Comparison of ENCODE assay signal across 16 cellular contexts in genomic region chr11:11373934-11374333, GRCh38. TPM values are rescaled to one million over a fixed set of nuclear protein-coding genes. Genes with fewer than 3 reads are reported as not detected.
A peak's percentile ranks its signal among the peaks of the same experiment; 100 is the strongest.
DNase-seq lines count a peak whose midpoint lies in the region; ATAC-seq, FAIRE-seq and TF ChIP-seq lines count a peak whose summit lies in the region.
"Had no signal": no experiment of that assay in that cellular context is flagged by ENCODE, and none has a peak within 500 bp of the region (broad histone marks: within the 10 kb centered on the region; RNA-seq: fewer than 3 reads in every experiment).

No MANE protein-coding gene starts in this region.

- no peak overlapping the region for H3K56ac ChIP-seq in mesendoderm (ENCODE audit: low read length)

- H2AK5ac ChIP-seq in mesendoderm (ENCODE audit: low read length): no peak overlapping the region
- no peak overlapping the region for H2AK5ac ChIP-seq in neuronal stem cell (ENCODE audit: low read depth, low read length)

- no peak for TF ChIP-seq RAD21 in HepG2 (CRISPR knock-in tag; IDR thresholded peaks at IDR 0.05)

- H2BK12ac ChIP-seq in neuronal stem cell (ENCODE audit: low read length): no peak overlapping the region

- H3K27me3 ChIP-seq in H7 (ENCODE audit: control insufficient read depth, insufficient read depth, low read length): no peaks in the 10 kb centered on the region; the same call in 1 of the 2 replicates
- H3K27me3 ChIP-seq in mesendoderm (ENCODE audit: insufficient read depth, low read length, poor library complexity): no peaks in the 10 kb centered on the region
- no peaks in the 10 kb centered on the region for H3K27me3 ChIP-seq in neuronal stem cell (ENCODE audit: control insufficient read depth in 3 of 3, insufficient read depth in 3 of 3, low read depth in 1 of 3, low read length in 3 of 3)
- H3K27me3 ChIP-seq in HepG2 (ENCODE audit: control insufficient read depth in 1 of 2, insufficient read depth in 2 of 2, low read length in 2 of 2): peaks cover 2% of the 10 kb centered on the region in 2 experiments; a peak in 3 of 5 replicates
- H3K27me3 ChIP-seq: BLaER1 treated with 17β-estradiol and CSF1 and Interleukin-3, amounts not matched to agents 10 nM and 100 nM had no signal

- H3K14ac ChIP-seq in neuronal stem cell (ENCODE audit: low read length): no peak overlapping the region

- peak; percentile 45 for DNase-seq in H7
- DNase-seq in WTC11 (ENCODE audit: low spot score): no peak
- peak; percentile 68 for DNase-seq in mesendoderm
- no peak for DNase-seq in neuronal stem cell (ENCODE audit: low spot score)
- DNase-seq in HepG2 (ENCODE audit: low spot score): no peak
- DNase-seq in omental fat pad (ENCODE audit: low spot score): no peak
- DNase-seq: Calu3; CD8-positive, alpha-beta T cell; DMS 273 treated with DMSO at 0.1 percent for 48 hours; DND-41; EL had no signal

- POLR2A ChIA-PET in WTC11 (lab: Charles Lee): no interaction called here
- POLR2A ChIA-PET in HepG2 (lab: Yijun Ruan, JAX): no interaction called here

- H3K23ac ChIP-seq in mesendoderm (ENCODE audit: low read length) (no peak overlapping the region), neuronal stem cell (ENCODE audit: low read depth, low read length, poor library complexity) (no peak overlapping the region)

- intact Hi-C loops in HepG2 (cut with micrococcal nuclease; ENCODE audit: unreplicated experiment): no loop called here

- H3K4me2 ChIP-seq in mesendoderm (ENCODE audit: low read length) (no peak overlapping the region), neuronal stem cell (ENCODE audit: insufficient read depth, low read length, poor library complexity, severe bottlenecking) (no peak overlapping the region), HepG2 (ENCODE audit: low read depth, low read length) (no peak overlapping the region)
- H3K4me2 ChIP-seq: BLaER1 treated with 17β-estradiol and CSF1 and Interleukin-3, amounts not matched to agents 10 nM and 100 nM had no signal

- H3K4me3 Mint-ChIP-seq in WTC11: no peak overlapping the region
- H3K4me3 Mint-ChIP-seq: B cell; CD8-positive, alpha-beta T cell had no signal

- H3K27me3 Mint-ChIP-seq in WTC11 (ENCODE audit: low read depth): peaks cover 30% of the 10 kb centered on the region; the same call in 1 of the 2 replicates

- in situ Hi-C loops in HepG2 (cut with HindIII; ENCODE audit: extremely low pct_ligation_motif_present, low pct_unique_long_range_greater_than_20kb): no loop called here

- H2BK120ac ChIP-seq in mesendoderm (ENCODE audit: low read depth, low read length) (no peak overlapping the region), neuronal stem cell (ENCODE audit: low read depth, low read length) (no peak overlapping the region)

- H3K36me3 ChIP-seq in H7 (replicated peaks; ENCODE audit: control insufficient read depth, insufficient read depth, low read length) (no peaks in the 10 kb centered on the region), mesendoderm (ENCODE audit: control insufficient read depth, insufficient read depth, low read length) (no peaks in the 10 kb centered on the region), neuronal stem cell (replicated peaks in 1 of 2; ENCODE audit: control insufficient read depth in 2 of 2, insufficient read depth in 2 of 2, low read length in 2 of 2) (no peaks in the 10 kb centered on the region), HepG2 (replicated peaks in 1 of 2; ENCODE audit: control insufficient read depth in 1 of 2, insufficient read depth in 2 of 2, low read length in 2 of 2) (no peaks in the 10 kb centered on the region)
- H3K36me3 ChIP-seq: BLaER1 treated with 17β-estradiol and CSF1 and Interleukin-3, amounts not matched to agents 10 nM and 100 nM; HAP-1 had no signal

- H3K79me2 ChIP-seq in mesendoderm (ENCODE audit: control insufficient read depth, insufficient read depth, low read length) (no peaks in the 10 kb centered on the region), HepG2 (ENCODE audit: insufficient read depth, low read length) (no peaks in the 10 kb centered on the region)

- H3K9me3 ChIP-seq in neuronal stem cell (replicated peaks in 1 of 2; ENCODE audit: control insufficient read depth in 2 of 2, insufficient read depth in 1 of 2, low read depth in 1 of 2, low read length in 2 of 2) (no peaks in the 10 kb centered on the region), HepG2 (ENCODE audit: low read length) (no peaks in the 10 kb centered on the region)
- H3K9me3 ChIP-seq: BLaER1 treated with 17β-estradiol and CSF1 and Interleukin-3, amounts not matched to agents 10 nM and 100 nM; HAP-1 had no signal

- BruUV-seq in HepG2 (replicated peaks; lab: Mats Ljungman, UMichigan): no TSS peak

- H3K9ac ChIP-seq in mesendoderm (ENCODE audit: low read length) (no peak overlapping the region), neuronal stem cell (ENCODE audit: low read depth, low read length, poor library complexity) (no peak overlapping the region), HepG2 (ENCODE audit: insufficient read depth, low read depth, low read length) (no peak overlapping the region)
- H3K9ac ChIP-seq: BLaER1 treated with 17β-estradiol and CSF1 and Interleukin-3, amounts not matched to agents 10 nM and 100 nM had no signal

- FAIRE-seq in HepG2 (lab: Jason Lieb, UNC): no peak
- FAIRE-seq: GM12878, H1 had no signal

- H3K4me3 ChIP-seq in H7 (ENCODE audit: insufficient read depth, low read depth, low read length) (no peak overlapping the region), mesendoderm (ENCODE audit: low read length) (no peak overlapping the region), neuronal stem cell (ENCODE audit: low read length in 2 of 2) (no peak overlapping the region), HepG2 (replicated peaks in 1 of 3; ENCODE audit: insufficient read depth in 1 of 3, low read depth in 2 of 3, low read length in 3 of 3) (no peak overlapping the region)
- H3K4me3 ChIP-seq: BLaER1 treated with 17β-estradiol and CSF1 and Interleukin-3, amounts not matched to agents 10 nM and 100 nM; GM12878; HAP-1 had no signal

- no peak overlapping the region for H2BK15ac ChIP-seq in mesendoderm (replicated peaks; ENCODE audit: low read depth)
- H2BK15ac ChIP-seq in neuronal stem cell (ENCODE audit: low read length): no peak overlapping the region

- H3K27ac ChIP-seq in mesendoderm (ENCODE audit: low read depth, low read length) (no peak overlapping the region), neuronal stem cell (replicated peaks; ENCODE audit: low read length) (no peak overlapping the region), HepG2 (ENCODE audit: extremely low read length, insufficient read depth, low read length) (no peak overlapping the region)
- H3K27ac ChIP-seq: BLaER1 treated with 17β-estradiol and CSF1 and Interleukin-3, amounts not matched to agents 10 nM and 100 nM had no signal

- TF ChIP-seq CTCF in WTC11 (IDR thresholded peaks at IDR 0.05) (no peak), HepG2 (CRISPR knock-in tag; IDR thresholded peaks at IDR 0.05) (no peak), omental fat pad (IDR thresholded peaks at IDR 0.05) (no peak)

- H3K4me1 ChIP-seq in mesendoderm (ENCODE audit: control insufficient read depth, low read depth, low read length) (peaks cover 9% of the 10 kb centered on the region), neuronal stem cell (ENCODE audit: control insufficient read depth in 2 of 2, insufficient read depth in 1 of 2, low read depth in 1 of 2, low read length in 2 of 2) (peaks cover 0 to 13% of the 10 kb centered on the region in 2 donors), HepG2 (ENCODE audit: insufficient read depth, low read length) (no peaks in the 10 kb centered on the region)
- H3K4me1 ChIP-seq: HAP-1 had no signal

- no peak overlapping the region for H2AFZ ChIP-seq in neuronal stem cell (ENCODE audit: low read length)
- no peak overlapping the region for H2AFZ ChIP-seq in HepG2 (ENCODE audit: low read length)

- TF ChIP-seq EP300 in HepG2 (IDR thresholded peaks at IDR 0.05; ENCODE audit: low read depth in 2 of 2, low read length in 2 of 2): no peak
- no peak for TF ChIP-seq EP300 in HepG2 (CRISPR knock-in tag; IDR thresholded peaks at IDR 0.05; ENCODE audit: borderline replicate concordance)

- no peaks in the 10 kb centered on the region for H3K36me3 Mint-ChIP-seq in WTC11
- H3K36me3 Mint-ChIP-seq: CD8-positive, alpha-beta T cell had no signal

- H3K4ac ChIP-seq in mesendoderm (ENCODE audit: low read depth, low read length) (no peak overlapping the region), neuronal stem cell (ENCODE audit: low read length) (no peak overlapping the region)

- peak; percentile 71 for ATAC-seq in WTC11
- ATAC-seq in HepG2: no peak
- no peak for ATAC-seq in omental fat pad (ENCODE audit: low FRiP score)
- ATAC-seq: CD8-positive, alpha-beta T cell had no signal

- TF ChIP-seq POLR2A in HepG2 (IDR thresholded peaks at IDR 0.05; ENCODE audit: insufficient read depth in 1 of 2, low read depth in 2 of 2, low read length in 2 of 2): no peak

- H3K79me1 ChIP-seq in mesendoderm (ENCODE audit: low read length) (no peaks in the 10 kb centered on the region), neuronal stem cell (ENCODE audit: low read depth, low read length) (no peaks in the 10 kb centered on the region)

- H2BK5ac ChIP-seq in mesendoderm (ENCODE audit: low read length): no peak overlapping the region
- H2BK5ac ChIP-seq in neuronal stem cell (ENCODE audit: low read length): no peak overlapping the region

- no peak overlapping the region for H3K27ac Mint-ChIP-seq in WTC11
- H3K27ac Mint-ChIP-seq: B cell; CD8-positive, alpha-beta T cell had no signal

- H3K4me1 Mint-ChIP-seq in WTC11: peaks cover 25% of the 10 kb centered on the region
- H3K4me1 Mint-ChIP-seq: B cell had no signal

- H4K8ac ChIP-seq in mesendoderm (ENCODE audit: low read depth, low read length) (no peak overlapping the region), neuronal stem cell (ENCODE audit: low read depth, low read length) (no peak overlapping the region)

- CTCF ChIA-PET in WTC11 (lab: Charles Lee): interaction anchor here (1.7 kb wide), 1 partner anchor 440 kb away, joined by 4 read pairs; no protein-coding TSS in a partner anchor
- CTCF ChIA-PET in HepG2 (lab: Yijun Ruan, JAX; ENCODE audit: low intra/inter-chr PET ratio, low total read pairs): no interaction called here

- WGBS in mesendoderm (ENCODE audit: extremely low coverage, insufficient coverage, low lambda C conversion rate): no CpG with 5 or more reads among the region's 5 CpGs
- WGBS in neuronal stem cell (ENCODE audit: extremely low coverage in 2 of 2, insufficient read length in 2 of 2, insufficient replicate concordance in 1 of 2), 2 donors: no CpG with 5 or more reads among the region's 5 CpGs
- 8% methylated on average over 4 of the region's 5 CpGs for WGBS in HepG2 (ENCODE audit: low lambda C conversion rate)

- no peak overlapping the region for H4K5ac ChIP-seq in mesendoderm (ENCODE audit: low read length)

- no peaks in the 10 kb centered on the region for H3K9me3 Mint-ChIP-seq in WTC11
- H3K9me3 Mint-ChIP-seq: CD8-positive, alpha-beta T cell had no signal

- no peak overlapping the region for H3K18ac ChIP-seq in mesendoderm (ENCODE audit: low read length)
- H3K18ac ChIP-seq in neuronal stem cell (ENCODE audit: low read length): no peak overlapping the region

- no peak overlapping the region for H4K91ac ChIP-seq in neuronal stem cell (ENCODE audit: low read depth, low read length, poor library complexity)

- H4K20me1 ChIP-seq in HepG2 (ENCODE audit: insufficient read depth, low read length): no peaks in the 10 kb centered on the region

RNA-seq across cellular contexts. Expression of gene CSNK2A3, which starts 20.9 kb away (rescaled TPM):
- 1.6 and 2.5 TPM in 2 replicates for total RNA-seq in H7 (2014; rRNA removed; shearing (Covaris generic))
- 0.96 to 1.4 TPM (median 1.1 TPM) in 3 replicates for total RNA-seq in WTC11 (2021)
- polyA plus RNA-seq in mesendoderm (2013, experiment 1 of 2): 3.2 TPM
- polyA plus RNA-seq in mesendoderm (2013, experiment 2 of 2): 2.6 TPM
- 1.9 TPM for polyA plus RNA-seq in neuronal stem cell (2013, experiment 1 of 2)
- polyA plus RNA-seq in neuronal stem cell (2013, experiment 2 of 2): 2.4 TPM
- 3.5 and 5.4 TPM in 2 replicates for total RNA-seq in HepG2 (2016; rRNA removed; fragmentation: Illumina TruSeq; extraction: Trizol)
- total RNA-seq in HepG2 (2016; cell fraction: cytosol; rRNA removed; fragmentation: Illumina TruSeq; extraction: Trizol; ENCODE audit: low read depth): 1.6 and 2.0 TPM in 2 replicates
- 3.4 and 4.2 TPM in 2 replicates for total RNA-seq in HepG2 (2016; cell fraction: insoluble cytoplasmic fraction; rRNA removed; fragmentation: Illumina TruSeq; extraction: Trizol)
- total RNA-seq in HepG2 (2016; cell fraction: membrane; rRNA removed; fragmentation: Illumina TruSeq; extraction: Trizol): 1.6 and 2.3 TPM in 2 replicates
- total RNA-seq in HepG2 (2016; cell fraction: nucleus; rRNA removed; fragmentation: Illumina TruSeq; extraction: Trizol): 0.90 and 1.8 TPM in 2 replicates
- polyA plus RNA-seq in HepG2 (2011; rRNA removed): 1.5 and 1.7 TPM in 2 replicates
- polyA plus RNA-seq in HepG2 (2011; cell fraction: cytosol; rRNA removed): 0.98 and 3.8 TPM in 2 replicates
- 0.71 and 1.1 TPM in 2 replicates for polyA plus RNA-seq in HepG2 (2011; cell fraction: nucleus; rRNA removed)
- 10.7 and 12.4 TPM in 2 replicates for polyA plus RNA-seq in HepG2 (2012)
- polyA plus RNA-seq in HepG2 (2016; cell fraction: cytosol; fragmentation: Illumina TruSeq; extraction: Trizol; ENCODE audit: low read depth): 0.42 TPM in 2 replicates
- 2.2 and 3.1 TPM in 2 replicates for polyA plus RNA-seq in HepG2 (2016; cell fraction: insoluble cytoplasmic fraction; fragmentation: Illumina TruSeq; extraction: Trizol; ENCODE audit: low read depth)
- polyA plus RNA-seq in HepG2 (2016; cell fraction: membrane; fragmentation: Illumina TruSeq; extraction: Trizol; ENCODE audit: low read depth): 0.63 and 0.72 TPM in 2 replicates
- 1.2 and 2.1 TPM in 2 replicates for polyA plus RNA-seq in HepG2 (2016; cell fraction: nucleus; fragmentation: Illumina TruSeq; extraction: Trizol; ENCODE audit: insufficient read depth, low read depth)
- polyA minus RNA-seq in HepG2 (2011; rRNA and poly(A)+ RNA removed; ENCODE audit: low replicate concordance): 0.50 and 1.2 TPM in 2 replicates
- polyA minus RNA-seq in HepG2 (2011; cell fraction: cytosol; rRNA and poly(A)+ RNA removed): 1.9 and 3.0 TPM in 2 replicates
- polyA minus RNA-seq in HepG2 (2011; cell fraction: nucleus; rRNA and poly(A)+ RNA removed): 1.7 and 3.0 TPM in 2 replicates
- total RNA-seq in omental fat pad: 1 to 10 TPM; 1.1 to 2.9 (median 1.6) TPM

Comparison
In these comparisons a context has a peak if more than half of its experiments do, and no peak if none do; other contexts are left out.
1. DNase-seq: peak in H7 (single experiment) and mesendoderm (single experiment); none in WTC11 (single experiment), neuronal stem cell (single experiment), HepG2 (single experiment) and omental fat pad (single experiment).